20 cellular contexts compared by ENCODE assay signal in the genomic region with DNA sequence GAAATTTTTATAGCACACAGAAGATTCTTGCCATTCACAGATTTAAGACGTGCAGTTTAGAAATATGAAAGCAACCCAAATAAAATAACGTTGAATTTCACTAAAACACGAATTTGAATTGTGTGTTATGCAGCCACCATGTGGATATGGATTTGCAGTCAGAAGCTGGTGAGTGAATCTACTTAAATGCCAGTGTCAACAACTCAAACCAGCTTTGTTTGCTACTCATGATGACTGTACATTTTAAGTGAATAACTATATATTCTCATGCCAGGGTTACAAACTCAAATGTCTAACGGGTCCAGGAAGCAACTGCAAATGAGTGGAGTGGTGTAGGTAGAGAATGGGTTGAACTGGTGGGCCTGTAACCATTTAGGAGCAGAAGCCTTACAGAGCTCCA.
"Had no signal": no experiment of that assay in that cellular context is flagged by ENCODE, and none has a peak within 500 bp of the region (broad histone marks: within the 10 kb centered on the region; RNA-seq: fewer than 3 reads in every experiment).

No MANE protein-coding gene starts in this region.

- ATAC-seq: foreskin keratinocyte, left colon, left ventricle myocardium superior, pancreas, right cardiac atrium had no signal

- H3K27ac ChIP-seq: coronary artery, foreskin keratinocyte, pancreas, stomach, thyroid gland, uterus had no signal

- H3K4me1 ChIP-seq: foreskin keratinocyte, stomach, thyroid gland, uterus had no signal

- H3K4me3 ChIP-seq: coronary artery, pancreas, stomach, thyroid gland, uterus had no signal

- H3K27me3 ChIP-seq: foreskin keratinocyte, pancreas, stomach, thyroid gland, uterus had no signal

- H3K9me3 ChIP-seq: pancreas, stomach, thyroid gland, uterus had no signal

- H3K36me3 ChIP-seq: pancreas, stomach, thyroid gland, uterus had no signal

- DNase-seq: effector CD4-positive, alpha-beta T cell; endodermal cell; erythroblast; foreskin keratinocyte; head of caudate nucleus; hippocampal formation; left colon; left ventricle myocardium superior; mesendoderm; naive B cell; occipital lobe; pancreas; right cardiac atrium; small intestine; stimulated activated CD4-positive, alpha-beta T cell treated with anti-CD3 and anti-CD28 coated beads, Interleukin-12 subunit alpha, Interleukin-12 subunit beta, amount 100 ng/mL, for 4 hours; stimulated activated naive CD4-positive, alpha-beta T cell; stomach; thyroid gland; uterus had no signal
